Comparison of ENCODE assay signal across 24 cellular contexts in genomic region chr11:66557733-66558326, GRCh38. TPM values are rescaled to one million over a fixed set of nuclear protein-coding genes. Genes with fewer than 3 reads are reported as not detected.
"Had no signal": no experiment of that assay in that cellular context is flagged by ENCODE, and none has a peak within 500 bp of the region (broad histone marks: within the 10 kb centered on the region; RNA-seq: fewer than 3 reads in every experiment).

No MANE protein-coding gene starts in this region.

- H3K27ac ChIP-seq: brain microvascular endothelial cell, cardiac muscle cell had no signal

- DNase-seq: activated B cell treated with CpG ODN at 0.5 μM for 24 hours; activated CD4-positive, alpha-beta T cell treated with anti-CD3 and anti-CD28 coated beads for 1 hour; activated CD4-positive, alpha-beta T cell treated with anti-CD3 and anti-CD28 coated beads, Interleukin-2, amount 10 ng/mL, durations not matched to agents 24 days and 14 days; activated CD4-positive, alpha-beta T cell treated with anti-CD3 and anti-CD28 coated beads, Interleukin-2, amount 50 U/mL, for 48 hours; activated CD8-positive, alpha-beta memory T cell treated with anti-CD3 and anti-CD28 coated beads, Interleukin-2, amount 10 ng/mL, durations not matched to agents 7 days and 5 days; activated effector memory CD4-positive, alpha-beta T cell treated with anti-CD3 and anti-CD28 coated beads, Interleukin-2, amount 50 U/mL, for 16 hours; activated naive CD4-positive, alpha-beta T cell treated with Interleukin-2 at 50 U/mL for 16 hours; activated naive CD8-positive, alpha-beta T cell treated with anti-CD3 and anti-CD28 coated beads for 36 hours; activated T-cell treated with anti-CD3 and anti-CD28 coated beads, Interleukin-2, amount 50 U/mL, for 4 hours; brain microvascular endothelial cell; Karpas-422; MM.1S; NCI-H146; NCI-H187 treated with DMSO at 0.1 percent for 48 hours; NCI-H226; NCI-H526 treated with DMSO at 0.1 percent for 48 hours; OCI-M1; T-helper 17 cell; T-helper 9 cell had no signal

- H3K27me3 ChIP-seq: brain microvascular endothelial cell, cardiac muscle cell had no signal

- H3K36me3 ChIP-seq: brain microvascular endothelial cell had no signal

- ATAC-seq: activated CD8-positive, alpha-beta memory T cell treated with anti-CD3 and anti-CD28 coated beads, Interleukin-2, amount 10 ng/mL, durations not matched to agents 7 days and 5 days; activated T-cell treated with anti-CD3 and anti-CD28 coated beads, Interleukin-2, amount 50 U/mL, for 4 hours; Panc1; Right ventricle myocardium inferior; T-helper 17 cell had no signal

- H3K4me3 ChIP-seq: cardiac muscle cell had no signal

RNA-seq across cellular contexts. Expression of gene ACTN3, which starts 11.1 kb away (rescaled TPM):
- total RNA-seq: activated B cell treated with CpG ODN at 0.5 μM for 24 hours, NCI-H460, Right ventricle myocardium inferior, SK-MEL-5 had no signal
